In genomic region chr14:64112859-64113258, GRCh38 we compare ENCODE assay signal across 13 cellular contexts.
DNase-seq lines count a peak whose midpoint lies in the region; ATAC-seq, FAIRE-seq and TF ChIP-seq lines count a peak whose summit lies in the region.
"Had no signal": no experiment of that assay in that cellular context is flagged by ENCODE, and none has a peak within 500 bp of the region (broad histone marks: within the 10 kb centered on the region; RNA-seq: fewer than 3 reads in every experiment).

No MANE protein-coding gene starts in this region.

- H3K27ac ChIP-seq in VCaP: peak overlapping the region; percentile 98
- H3K27ac ChIP-seq in kidney (ENCODE audit: low read depth in 2 of 2, low read length in 2 of 2): peak overlapping the region; percentile 66 to 71

- no peaks in the 10 kb centered on the region for H3K36me3 ChIP-seq in Loucy (ENCODE audit: insufficient read depth, low read length)
- peaks cover 23 to 35% of the 10 kb centered on the region in 2 donors for H3K36me3 ChIP-seq in kidney (ENCODE audit: control insufficient read depth in 1 of 2, insufficient read depth in 2 of 2, low read length in 2 of 2)

- H3K9ac ChIP-seq in Loucy (ENCODE audit: low read depth, low read length, poor library complexity, severe bottlenecking): peak overlapping the region; percentile 73
- H3K9ac ChIP-seq in kidney (ENCODE audit: low read length in 2 of 2): peak overlapping the region in 1 of 2 donors; percentile 3

- peaks cover 79% of the 10 kb centered on the region for H3K36me3 Mint-ChIP-seq in stimulated activated effector memory CD8-positive, alpha-beta T cell treated with anti-CD3 and anti-CD28 coated beads, Interleukin-12 subunit alpha, Interleukin-12 subunit beta, amount 100 ng/mL, for 72 hours

- no peaks in the 10 kb centered on the region for H3F3A ChIP-seq in Loucy (ENCODE audit: low read depth)

- H3K4me3 ChIP-seq in Loucy (ENCODE audit: low read length, poor library complexity, severe bottlenecking) (peak overlapping the region; percentile 72), kidney (ENCODE audit: low read length in 2 of 2) (peak overlapping the region; percentile 21 to 41)

- H3K4me1 Mint-ChIP-seq in stimulated activated effector memory CD8-positive, alpha-beta T cell treated with anti-CD3 and anti-CD28 coated beads, Interleukin-12 subunit alpha, Interleukin-12 subunit beta, amount 100 ng/mL, for 72 hours: no peaks in the 10 kb centered on the region

- no peak overlapping the region for H3K4me3 Mint-ChIP-seq in stimulated activated effector memory CD8-positive, alpha-beta T cell treated with anti-CD3 and anti-CD28 coated beads, Interleukin-12 subunit alpha, Interleukin-12 subunit beta, amount 100 ng/mL, for 72 hours
- H3K4me3 Mint-ChIP-seq: activated T-cell treated with anti-CD3 and anti-CD28 coated beads, Interleukin-2, amount 50 U/mL, for 4 hours had no signal

- H3K9me3 ChIP-seq in Loucy (ENCODE audit: insufficient read depth, low read depth, low read length): no peaks in the 10 kb centered on the region
- no peaks in the 10 kb centered on the region for H3K9me3 ChIP-seq in kidney (ENCODE audit: control insufficient read depth in 1 of 2, low read length in 2 of 2)

- intact Hi-C loops in kidney (cut with DNase I): no loop called here

- no peaks in the 10 kb centered on the region for H3K27me3 ChIP-seq in Loucy (ENCODE audit: insufficient read depth, low read length, poor library complexity, severe bottlenecking)

- peaks cover 17% of the 10 kb centered on the region for H3K79me2 ChIP-seq in Loucy (ENCODE audit: insufficient read depth, low read length)

- DNase-seq in kidney (no peak), inferior parietal cortex (ENCODE audit: extremely low spot score) (no peak)
- DNase-seq in stimulated activated effector memory CD8-positive, alpha-beta T cell treated with anti-CD3 and anti-CD28 coated beads, Interleukin-12 subunit alpha, Interleukin-12 subunit beta, amount 100 ng/mL, for 72 hours (ENCODE audit: low spot score in 2 of 2): no peak
- DNase-seq: activated CD4-positive, CD25-positive, alpha-beta regulatory T cell; activated T-cell treated with anti-CD3 and anti-CD28 coated beads, Interleukin-2, amount 50 U/mL, for 4 hours; caudate nucleus; NCI-H187 treated with DMSO at 0.1 percent for 48 hours had no signal

- H3K4me1 ChIP-seq in Loucy (ENCODE audit: insufficient read depth, low read length, poor library complexity, severe bottlenecking) (peaks cover 40% of the 10 kb centered on the region), kidney (ENCODE audit: control insufficient read depth in 1 of 2, insufficient read depth in 1 of 2, low read depth in 1 of 2, low read length in 2 of 2) (peaks cover 8 to 15% of the 10 kb centered on the region in 2 donors)

- peak overlapping the region; percentile 72 for H3K4me2 ChIP-seq in Loucy (ENCODE audit: low read depth, low read length, poor library complexity, severe bottlenecking)

- H3K27ac Mint-ChIP-seq in stimulated activated effector memory CD8-positive, alpha-beta T cell treated with anti-CD3 and anti-CD28 coated beads, Interleukin-12 subunit alpha, Interleukin-12 subunit beta, amount 100 ng/mL, for 72 hours: peak overlapping the region; percentile 48

- H3K9me2 ChIP-seq in Loucy (replicated peaks; ENCODE audit: low read depth, low read length): no peaks in the 10 kb centered on the region

- no peaks in the 10 kb centered on the region for H4K20me1 ChIP-seq in Loucy (ENCODE audit: insufficient read depth, low read length, poor library complexity, severe bottlenecking)

- no peak for FAIRE-seq in kidney (lab: Jason Lieb, UNC)
- FAIRE-seq: frontal cortex had no signal

- ATAC-seq in stimulated activated effector memory CD8-positive, alpha-beta T cell treated with anti-CD3 and anti-CD28 coated beads, Interleukin-12 subunit alpha, Interleukin-12 subunit beta, amount 100 ng/mL, for 72 hours: no peak
- ATAC-seq in HG03521 (IDR thresholded peaks at IDR 0.05; ENCODE audit: unreplicated experiment) (no peak), HG02571 (IDR thresholded peaks at IDR 0.05; ENCODE audit: unreplicated experiment) (no peak), GM21786 (IDR thresholded peaks at IDR 0.05; ENCODE audit: unreplicated experiment) (no peak)
- ATAC-seq: activated T-cell treated with anti-CD3 and anti-CD28 coated beads, Interleukin-2, amount 50 U/mL, for 4 hours had no signal

- H2AFZ ChIP-seq in Loucy (ENCODE audit: low read length): peak overlapping the region; percentile 32

- TF ChIP-seq CTCF in Loucy (conservative IDR thresholded peaks at IDR 0.05; ENCODE audit: low read length) (no peak), VCaP (conservative IDR thresholded peaks at IDR 0.05) (no peak), kidney (IDR thresholded peaks at IDR 0.05; ENCODE audit: borderline replicate concordance, extremely low read depth, insufficient read depth) (no peak)

- no peaks in the 10 kb centered on the region for H3K9me3 Mint-ChIP-seq in stimulated activated effector memory CD8-positive, alpha-beta T cell treated with anti-CD3 and anti-CD28 coated beads, Interleukin-12 subunit alpha, Interleukin-12 subunit beta, amount 100 ng/mL, for 72 hours
- H3K9me3 Mint-ChIP-seq: activated T-cell treated with anti-CD3 and anti-CD28 coated beads, Interleukin-2, amount 50 U/mL, for 4 hours had no signal
